ENCODE assay signal across 26 cellular contexts in the genomic region with DNA sequence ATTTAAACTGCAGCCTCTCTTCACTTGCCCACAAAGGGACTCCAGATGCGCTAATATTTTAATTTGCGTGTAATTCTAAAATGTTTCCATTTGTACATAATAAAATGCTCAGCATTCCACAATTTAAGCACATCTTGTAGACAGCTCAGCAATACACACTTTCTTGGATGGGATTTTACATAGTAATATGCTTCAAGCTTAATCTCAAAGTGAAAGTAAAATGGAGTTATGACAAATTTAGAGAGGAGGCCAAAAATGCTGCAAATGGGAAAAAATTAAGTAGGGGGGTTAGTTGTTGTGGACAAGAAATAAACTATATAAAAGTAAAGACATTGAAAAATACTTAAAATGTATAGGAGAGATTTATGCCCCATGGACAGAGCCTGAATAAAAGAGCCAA.
DNase-seq lines count a peak whose midpoint lies in the region; ATAC-seq and TF ChIP-seq lines count a peak whose summit lies in the region.
"Had no signal": no experiment of that assay in that cellular context is flagged by ENCODE, and none has a peak within 500 bp of the region (broad histone marks: within the 10 kb centered on the region; RNA-seq: fewer than 3 reads in every experiment).

No MANE protein-coding gene starts in this region.

- no peaks in the 10 kb centered on the region for H3K4me1 ChIP-seq in right cardiac atrium (ENCODE audit: control insufficient read depth, insufficient read depth, low read length)
- H3K4me1 ChIP-seq in ascending aorta: no peaks in the 10 kb centered on the region
- peaks cover 0 to 13% of the 10 kb centered on the region in 2 donors for H3K4me1 ChIP-seq in muscle layer of duodenum (ENCODE audit: control insufficient read depth in 1 of 2, insufficient read depth in 2 of 2, low read length in 2 of 2)
- H3K4me1 ChIP-seq in transverse colon: no peaks in the 10 kb centered on the region
- H3K4me1 ChIP-seq: A549, upper lobe of right lung had no signal

- no peak for ATAC-seq in right cardiac atrium
- ATAC-seq: A549; activated T-helper 17 cell treated with anti-CD3 and anti-CD28 coated beads, Interleukin-2, amount 50 U/mL, for 72 hours; upper lobe of right lung had no signal

- 79% methylated on average over 2 of the region's 2 CpGs for WGBS in right cardiac atrium
- WGBS in transverse colon (ENCODE audit: low coverage in 1 of 2), 2 donors: 89 to 90% methylated on average over 2 of the region's 2 CpGs

- no peak for TF ChIP-seq CTCF in ascending aorta (IDR thresholded peaks at IDR 0.05)
- no peak for TF ChIP-seq CTCF in transverse colon (IDR thresholded peaks at IDR 0.05)

- no peak for TF ChIP-seq POLR2A in transverse colon (IDR thresholded peaks at IDR 0.05)

- H3K4me3 ChIP-seq in right cardiac atrium (ENCODE audit: low read length) (peak overlapping the region; percentile 22), ascending aorta (peak overlapping the region; percentile 5 to 10), muscle layer of duodenum (ENCODE audit: low read depth in 1 of 2, low read length in 2 of 2) (peak overlapping the region; percentile 43 to 45), transverse colon (peak overlapping the region in 1 of 4 donors; percentile 20)
- H3K4me3 ChIP-seq: A549, lung, PC-9, upper lobe of right lung had no signal

- DNase-seq in right cardiac atrium: no peak
- DNase-seq in cardiac septum (ENCODE audit: low spot score): no peak
- DNase-seq in ascending aorta (ENCODE audit: low spot score in 2 of 2): no peak
- no peak for DNase-seq in transverse colon
- DNase-seq in NCI-H1930 (lab: John Stamatoyannopoulos, UW): no peak
- no peak for DNase-seq in activated CD4-positive, alpha-beta T cell treated with anti-CD3 and anti-CD28 coated beads for 4 hours
- no peak for DNase-seq in activated CD4-positive, alpha-beta T cell treated with anti-CD3 and anti-CD28 coated beads, Interleukin-2, amount 50 U/mL, for 4 hours
- DNase-seq: activated CD4-positive, alpha-beta T cell treated with anti-CD3 and anti-CD28 coated beads, Interleukin-2, amount 10 ng/mL, durations not matched to agents 24 days and 14 days; activated naive CD8-positive, alpha-beta T cell treated with anti-CD3 and anti-CD28 coated beads, Interleukin-2, amount 10 ng/mL, durations not matched to agents 7 days and 5 days; EL; GOT3; MV-4-11; NCI-H1694 treated with DMSO at 0.1 percent for 48 hours; NCI-H526; PC-9; SHP77 treated with DMSO at 0.1 percent for 48 hours; stimulated activated CD4-positive, alpha-beta T cell treated with anti-CD3 and anti-CD28 coated beads, Interleukin-12 subunit alpha, Interleukin-12 subunit beta, amount 100 ng/mL, for 4 hours; stimulated activated CD4-positive, alpha-beta T cell treated with anti-CD3 and anti-CD28 coated beads, Interleukin-4, amount 100 ng/mL, for 4 hours; upper lobe of right lung had no signal

- H3K27ac ChIP-seq in right cardiac atrium (ENCODE audit: low read length) (no peak overlapping the region), ascending aorta (no peak overlapping the region), muscle layer of duodenum (ENCODE audit: low read length) (peak overlapping the region; percentile 29), transverse colon (peak overlapping the region; percentile 7 to 74 (median 40))
- H3K27ac ChIP-seq: A549, C4-2B, epithelial cell of prostate, neutrophil, PC-9, upper lobe of right lung had no signal

- TF ChIP-seq EP300 in transverse colon (IDR thresholded peaks at IDR 0.05; ENCODE audit: low read depth): no peak

- H3K36me3 ChIP-seq in ascending aorta: no peaks in the 10 kb centered on the region
- no peaks in the 10 kb centered on the region for H3K36me3 ChIP-seq in muscle layer of duodenum (ENCODE audit: control insufficient read depth in 1 of 2, insufficient read depth in 2 of 2, low read length in 2 of 2)
- H3K36me3 ChIP-seq in transverse colon: no peaks in the 10 kb centered on the region
- H3K36me3 ChIP-seq: neutrophil, upper lobe of right lung had no signal

- intact Hi-C loops in right cardiac atrium (cut with DNase I) (no loop called here), cardiac septum (cut with DNase I) (no loop called here), ascending aorta (cut with DNase I) (no loop called here), transverse colon (cut with DNase I; ENCODE audit: low total_unique reads) (no loop called here)

- in situ Hi-C loops in transverse colon (cut with MboI; ENCODE audit: low pct_ligation_motif_present in 1 of 4, low pct_unique_long_range_greater_than_20kb in 1 of 4, low sequenced_read_pairs in 3 of 4): loop anchor here in 3 of 4 donors (25.0 kb wide), 1 partner anchor 622 kb away; no protein-coding TSS in a partner anchor

- H3K9me3 ChIP-seq in right cardiac atrium (ENCODE audit: control insufficient read depth, low read length): no peaks in the 10 kb centered on the region
- H3K9me3 ChIP-seq in ascending aorta: no peaks in the 10 kb centered on the region
- no peaks in the 10 kb centered on the region for H3K9me3 ChIP-seq in muscle layer of duodenum (ENCODE audit: control insufficient read depth in 1 of 2, low read length in 2 of 2)
- no peaks in the 10 kb centered on the region for H3K9me3 ChIP-seq in transverse colon
- H3K9me3 ChIP-seq: A549, neutrophil, upper lobe of right lung had no signal

- no peaks in the 10 kb centered on the region for H3K27me3 ChIP-seq in right cardiac atrium (ENCODE audit: control insufficient read depth, insufficient read depth)
- no peaks in the 10 kb centered on the region for H3K27me3 ChIP-seq in ascending aorta
- no peaks in the 10 kb centered on the region for H3K27me3 ChIP-seq in muscle layer of duodenum (ENCODE audit: low read depth, low read length)
- no peaks in the 10 kb centered on the region for H3K27me3 ChIP-seq in transverse colon

Comparison
In these comparisons a context has a peak if more than half of its experiments do, and no peak if none do; other contexts are left out.
1. H3K27ac ChIP-seq: peak in muscle layer of duodenum (single experiment) and transverse colon (4 of 4); none in right cardiac atrium (single experiment) and ascending aorta (0 of 2).